In genomic region chr10:88493676-88494483, GRCh38 we compare ENCODE assay signal across 18 cellular contexts.
DNase-seq lines count a peak whose midpoint lies in the region; ATAC-seq and TF ChIP-seq lines count a peak whose summit lies in the region.
"Had no signal": no experiment of that assay in that cellular context is flagged by ENCODE, and none has a peak within 500 bp of the region (broad histone marks: within the 10 kb centered on the region; RNA-seq: fewer than 3 reads in every experiment).

No MANE protein-coding gene starts in this region.

- TF ChIP-seq CTCF in AG04450 (IDR thresholded peaks at IDR 0.05; ENCODE audit: low read depth, low read length): no peak
- TF ChIP-seq CTCF in astrocyte of the cerebellum (IDR thresholded peaks at IDR 0.05; ENCODE audit: low read depth, low read length, missing control alignments): no peak
- TF ChIP-seq CTCF in CD4-positive, alpha-beta T cell (IDR thresholded peaks at IDR 0.05): no peak

- no peaks in the 10 kb centered on the region for H3K27me3 Mint-ChIP-seq in CD4-positive, alpha-beta T cell
- H3K27me3 Mint-ChIP-seq: activated T-helper 17 cell treated with anti-CD3 and anti-CD28 coated beads, Interleukin-2, amount 50 U/mL, for 72 hours had no signal

- CTCF ChIA-PET in AG04450 (lab: Charles Lee): no interaction called here
- CTCF ChIA-PET in CD4-positive, alpha-beta T cell (lab: Charles Lee): no interaction called here

- no peak overlapping the region for H3K4me3 Mint-ChIP-seq in CD4-positive, alpha-beta T cell
- H3K4me3 Mint-ChIP-seq: activated T-helper 17 cell treated with anti-CD3 and anti-CD28 coated beads, Interleukin-2, amount 50 U/mL, for 72 hours; endodermal cell had no signal

- H3K27ac Mint-ChIP-seq in CD4-positive, alpha-beta T cell: no peak overlapping the region
- H3K27ac Mint-ChIP-seq: activated T-helper 17 cell treated with anti-CD3 and anti-CD28 coated beads, Interleukin-2, amount 50 U/mL, for 72 hours; endodermal cell; progenitor cell of endocrine pancreas had no signal

- no peaks in the 10 kb centered on the region for H3K9me3 Mint-ChIP-seq in CD4-positive, alpha-beta T cell
- H3K9me3 Mint-ChIP-seq: activated T-helper 17 cell treated with anti-CD3 and anti-CD28 coated beads, Interleukin-2, amount 50 U/mL, for 72 hours; endodermal cell had no signal

- no peaks in the 10 kb centered on the region for H3K36me3 Mint-ChIP-seq in CD4-positive, alpha-beta T cell (ENCODE audit: low read depth)

- H3K4me1 Mint-ChIP-seq in CD4-positive, alpha-beta T cell (ENCODE audit: low read depth): peaks cover 38% of the 10 kb centered on the region

- H3K4me3 ChIP-seq in AG04450 (ENCODE audit: low read depth, low read length) (no peak overlapping the region), astrocyte of the cerebellum (ENCODE audit: low read depth, low read length) (no peak overlapping the region), right cardiac atrium (ENCODE audit: low read length) (no peak overlapping the region)
- H3K4me3 ChIP-seq: ascending aorta, uterus had no signal

- H3K27me3 ChIP-seq in AG04450 (ENCODE audit: control insufficient read depth, insufficient read depth, low read length): no peaks in the 10 kb centered on the region
- no peaks in the 10 kb centered on the region for H3K27me3 ChIP-seq in right cardiac atrium (ENCODE audit: control insufficient read depth, insufficient read depth)
- H3K27me3 ChIP-seq in CD4-positive, alpha-beta T cell (ENCODE audit: control insufficient read depth, insufficient read depth, low read length): no peaks in the 10 kb centered on the region
- H3K27me3 ChIP-seq: ascending aorta, uterus had no signal

- POLR2A ChIA-PET in AG04450 (lab: Yijun Ruan, JAX): interaction anchor here (0.7 kb wide), 1 partner anchor 52 kb away, joined by 3 read pairs; no protein-coding TSS in a partner anchor
- POLR2A ChIA-PET in CD4-positive, alpha-beta T cell (lab: Charles Lee): interaction anchor here (0.6 kb wide), 1 partner anchor 10 kb away, joined by 3 read pairs; no protein-coding TSS in a partner anchor

- no peak for ATAC-seq in right cardiac atrium
- ATAC-seq in CD4-positive, alpha-beta T cell (ENCODE audit: poor library complexity): no peak
- ATAC-seq: activated T-helper 17 cell treated with anti-CD3 and anti-CD28 coated beads, Interleukin-2, amount 50 U/mL, for 72 hours; Panc1 had no signal

- peak; percentile 33 for DNase-seq in AG04450 (ENCODE audit: low read depth, low spot score)
- DNase-seq in HCEC 1CT: peak; percentile 25
- peak; percentile 50 for DNase-seq in astrocyte of the cerebellum (ENCODE audit: low read depth)
- peak; percentile 16 for DNase-seq in kidney glomerular epithelial cell (lab: John Stamatoyannopoulos, UW)
- DNase-seq in right cardiac atrium: no peak
- DNase-seq in kidney tubule cell (ENCODE audit: low spot score): no peak
- DNase-seq in cerebellar cortex (ENCODE audit: low spot score): no peak
- no peak for DNase-seq in CD4-positive, alpha-beta T cell
- DNase-seq: activated CD4-positive, alpha-beta T cell treated with anti-CD3 and anti-CD28 coated beads, Interleukin-2, amount 50 U/mL, for 48 hours; DMS53; endodermal cell; stimulated activated CD4-positive, alpha-beta T cell treated with anti-CD3 and anti-CD28 coated beads, Interleukin-1b, Interleukin-23, amount 100 ng/mL, for 48 hours; uterus had no signal

- H3K27ac ChIP-seq in AG04450 (ENCODE audit: low read depth, low read length) (no peak overlapping the region), right cardiac atrium (ENCODE audit: low read length) (no peak overlapping the region)
- H3K27ac ChIP-seq in CD4-positive, alpha-beta T cell (ENCODE audit: low read depth, low read length): no peak overlapping the region
- H3K27ac ChIP-seq: ascending aorta, HL-60 had no signal

- H3K4me1 ChIP-seq in right cardiac atrium (ENCODE audit: control insufficient read depth, insufficient read depth, low read length): no peaks in the 10 kb centered on the region
- H3K4me1 ChIP-seq: ascending aorta had no signal

- intact Hi-C loops in right cardiac atrium (cut with DNase I): no loop called here
- intact Hi-C loops in CD4-positive, alpha-beta T cell (cut with DNase I, micrococcal nuclease): no loop called here

- H3K9me3 ChIP-seq in AG04450 (ENCODE audit: control insufficient read depth, insufficient read depth, low read length) (no peaks in the 10 kb centered on the region), right cardiac atrium (ENCODE audit: control insufficient read depth, low read length) (no peaks in the 10 kb centered on the region)
- no peaks in the 10 kb centered on the region for H3K9me3 ChIP-seq in CD4-positive, alpha-beta T cell (ENCODE audit: control insufficient read depth, low read length)
- H3K9me3 ChIP-seq: ascending aorta, uterus had no signal

- WGBS in right cardiac atrium: 32% methylated on average over 3 of the region's 3 CpGs

- in situ Hi-C loops in astrocyte of the cerebellum (cut with HindIII; ENCODE audit: low sequenced_read_pairs): no loop called here

Comparison
In these comparisons a context has a peak if more than half of its experiments do, and no peak if none do; other contexts are left out.
1. DNase-seq: peak in AG04450 (single experiment), HCEC 1CT (single experiment), astrocyte of the cerebellum (single experiment) and kidney glomerular epithelial cell (single experiment); none in right cardiac atrium (0 of 3), kidney tubule cell (single experiment), cerebellar cortex (single experiment) and CD4-positive, alpha-beta T cell (0 of 10).